In the genomic region with DNA sequence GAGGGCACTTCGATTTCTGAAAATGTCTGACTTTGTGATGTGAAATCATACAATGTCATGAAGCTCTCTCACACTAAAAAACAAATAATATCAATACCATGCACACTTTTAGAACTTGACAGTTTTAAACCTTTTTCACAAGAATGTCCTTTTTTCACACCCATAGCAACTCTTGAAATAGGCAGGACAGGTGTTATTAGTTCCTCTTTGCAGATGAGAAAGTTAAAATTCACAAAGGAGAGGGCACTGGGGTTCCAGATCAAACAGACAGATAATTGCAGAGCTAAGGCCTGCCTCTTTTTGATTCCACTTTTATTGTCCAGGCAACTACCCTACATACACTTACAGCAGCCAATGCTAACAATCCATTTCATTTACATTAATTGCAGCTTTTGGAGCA, we compare ENCODE assay signal across 19 cellular contexts.
A peak's percentile ranks its signal among the peaks of the same experiment; 100 is the strongest.
DNase-seq lines count a peak whose midpoint lies in the region; ATAC-seq and TF ChIP-seq lines count a peak whose summit lies in the region.
"Had no signal": no experiment of that assay in that cellular context is flagged by ENCODE, and none has a peak within 500 bp of the region (broad histone marks: within the 10 kb centered on the region; RNA-seq: fewer than 3 reads in every experiment).

No MANE protein-coding gene starts in this region.

- no peak overlapping the region for H2AFZ ChIP-seq in Karpas-422 (ENCODE audit: low read length)

- POLR2A ChIA-PET in T-cell (lab: Charles Lee), result interaction anchor here in 1 of 2 donors (0.6 kb wide), 1 partner anchor 164 kb away, joined by 3 read pairs; no protein-coding TSS in a partner anchor

- H3K4me1 Mint-ChIP-seq in T-cell, result peaks cover 70 to 75% (median 74%) of the 10 kb centered on the region in 3 donors

- H3K27ac Mint-ChIP-seq in T-cell, result peak overlapping the region; percentile 44 to 74
- H3K27ac Mint-ChIP-seq: activated naive CD4-positive, alpha-beta T cell treated with anti-CD3 and anti-CD28 coated beads for 36 hours; nephron progenitor cell had no signal

- H3K36me3 ChIP-seq in DOHH2 (ENCODE audit: control insufficient read depth, low read length) (peaks cover 42% of the 10 kb centered on the region), Karpas-422 (ENCODE audit: insufficient read depth, low read length) (peaks cover 12% of the 10 kb centered on the region), left ventricle myocardium inferior (peaks cover 10% of the 10 kb centered on the region)
- H3K36me3 ChIP-seq: thoracic aorta had no signal

- peak overlapping the region; percentile 62 for H3K9ac ChIP-seq in Karpas-422 (ENCODE audit: low read length)
- H3K9ac ChIP-seq: KMS-11 had no signal

- no peak for ATAC-seq in T-cell (replicated peaks in 1 of 4)
- ATAC-seq in HG03354 (IDR thresholded peaks at IDR 0.05; ENCODE audit: poor library complexity, severe bottlenecking, unreplicated experiment), result no peak

- H3K27me3 ChIP-seq in DOHH2 (ENCODE audit: control insufficient read depth, low read length) (no peaks in the 10 kb centered on the region), Karpas-422 (ENCODE audit: low read length) (no peaks in the 10 kb centered on the region), left ventricle myocardium inferior (ENCODE audit: low read depth) (no peaks in the 10 kb centered on the region)

- H3F3A ChIP-seq in DOHH2 (ENCODE audit: control insufficient read depth, insufficient read depth), result peaks cover 75% of the 10 kb centered on the region

- H3K4me3 ChIP-seq in DOHH2 (ENCODE audit: low read length) (peak overlapping the region; percentile 62), Karpas-422 (ENCODE audit: low read length) (peak overlapping the region; percentile 47), left ventricle myocardium inferior (no peak overlapping the region)
- H3K4me3 ChIP-seq: skin epidermis, thoracic aorta had no signal

- CTCF ChIA-PET in T-cell (lab: Charles Lee), result interaction anchor here in 1 of 2 donors (0.6 kb wide), 1 partner anchor 100 kb away, joined by 3 read pairs; no protein-coding TSS in a partner anchor

- intact Hi-C loops in left ventricle myocardium inferior (cut with micrococcal nuclease), result no loop called here

- H3K4me1 ChIP-seq in DOHH2 (ENCODE audit: control insufficient read depth, low read length) (peaks cover 97% of the 10 kb centered on the region), Karpas-422 (ENCODE audit: low read length) (peaks cover 91% of the 10 kb centered on the region), left ventricle myocardium inferior (peaks cover 27% of the 10 kb centered on the region)

- TF ChIP-seq CTCF in DOHH2 (IDR thresholded peaks at IDR 0.05; ENCODE audit: low read depth, low read length, poor library complexity, severe bottlenecking) (no peak), GM20000 (IDR thresholded peaks at IDR 0.05; ENCODE audit: extremely low read depth, missing control alignments) (no peak), left ventricle myocardium inferior (IDR thresholded peaks at IDR 0.05; ENCODE audit: borderline replicate concordance) (no peak)

- H3K27ac ChIP-seq in DOHH2 (ENCODE audit: low read depth, low read length), result peak overlapping the region; percentile 97
- H3K27ac ChIP-seq in Karpas-422 (ENCODE audit: low read length), result peak overlapping the region; percentile 98
- no peak overlapping the region for H3K27ac ChIP-seq in left ventricle myocardium inferior (replicated peaks)
- H3K27ac ChIP-seq: KMS-11, skin epidermis, thoracic aorta had no signal

- no peaks in the 10 kb centered on the region for H3K9me3 Mint-ChIP-seq in T-cell
- H3K9me3 Mint-ChIP-seq: activated naive CD4-positive, alpha-beta T cell treated with anti-CD3 and anti-CD28 coated beads for 36 hours; nephron progenitor cell had no signal

- H3K27me3 Mint-ChIP-seq in T-cell, result no peaks in the 10 kb centered on the region
- H3K27me3 Mint-ChIP-seq: progenitor cell of endocrine pancreas had no signal

- H3K36me3 Mint-ChIP-seq in T-cell, result peaks cover 39% of the 10 kb centered on the region

- H3K9me2 ChIP-seq in DOHH2 (replicated peaks; ENCODE audit: control insufficient read depth, low read length) (no peaks in the 10 kb centered on the region), Karpas-422 (replicated peaks; ENCODE audit: insufficient read depth, low read length) (no peaks in the 10 kb centered on the region)

- H3K79me2 ChIP-seq in DOHH2 (ENCODE audit: control insufficient read depth, low read length), result peaks cover 56% of the 10 kb centered on the region
- peaks cover 71% of the 10 kb centered on the region for H3K79me2 ChIP-seq in Karpas-422 (ENCODE audit: low read length)

- H3K4me3 Mint-ChIP-seq in T-cell, result no peak overlapping the region
- H3K4me3 Mint-ChIP-seq: activated naive CD4-positive, alpha-beta T cell treated with anti-CD3 and anti-CD28 coated beads for 36 hours; nephron progenitor cell had no signal

- H4K20me1 ChIP-seq in DOHH2 (ENCODE audit: control insufficient read depth, insufficient read depth, low read depth, low read length), result no peaks in the 10 kb centered on the region
- H4K20me1 ChIP-seq in Karpas-422 (ENCODE audit: insufficient read depth, low read depth, low read length), result no peaks in the 10 kb centered on the region

- peak overlapping the region; percentile 85 for H3K4me2 ChIP-seq in DOHH2 (ENCODE audit: low read length)
- H3K4me2 ChIP-seq in Karpas-422 (ENCODE audit: low read depth, low read length, poor library complexity, severe bottlenecking), result peak overlapping the region; percentile 71
- H3K4me2 ChIP-seq: KMS-11 had no signal

- H3K9me3 ChIP-seq in DOHH2 (ENCODE audit: control insufficient read depth, insufficient read depth, low read length) (peaks cover 9% of the 10 kb centered on the region; the same call in 1 of the 2 replicates), Karpas-422 (ENCODE audit: low read length) (no peaks in the 10 kb centered on the region), left ventricle myocardium inferior (replicated peaks) (no peaks in the 10 kb centered on the region)
- H3K9me3 ChIP-seq: thoracic aorta had no signal

- DNase-seq in GM20000 (ENCODE audit: low spot score) (peak; percentile 10), Karpas-422 (peak; percentile 82), T-cell (no peak), left ventricle myocardium inferior (no peak), COLO668 (lab: John Stamatoyannopoulos, UW; ENCODE audit: unreplicated experiment) (no peak), NCI-H1694 treated with DMSO at 0.1 percent for 48 hours (lab: John Stamatoyannopoulos, UW) (no peak)
- DNase-seq: activated CD8-positive, alpha-beta memory T cell treated with anti-CD3 and anti-CD28 coated beads, Interleukin-2, amount 50 U/mL, for 48 hours; activated naive CD4-positive, alpha-beta T cell treated with anti-CD3 and anti-CD28 coated beads for 36 hours; aorta; islet precursor cell; mammary epithelial cell; nephron progenitor cell; stimulated activated CD4-positive, alpha-beta T cell treated with anti-CD3 and anti-CD28 coated beads, Interleukin-4, amount 100 ng/mL, for 24 hours had no signal

Comparison
In these comparisons a context has a peak if more than half of its experiments do, and no peak if none do; other contexts are left out.
1. DNase-seq: peak in GM20000 (single experiment) and Karpas-422 (single experiment); none in T-cell (0 of 34), left ventricle myocardium inferior (single experiment), COLO668 (single experiment) and NCI-H1694 treated with DMSO at 0.1 percent for 48 hours (single experiment).